Comparison of ENCODE assay signal across 13 cellular contexts in the genomic region with DNA sequence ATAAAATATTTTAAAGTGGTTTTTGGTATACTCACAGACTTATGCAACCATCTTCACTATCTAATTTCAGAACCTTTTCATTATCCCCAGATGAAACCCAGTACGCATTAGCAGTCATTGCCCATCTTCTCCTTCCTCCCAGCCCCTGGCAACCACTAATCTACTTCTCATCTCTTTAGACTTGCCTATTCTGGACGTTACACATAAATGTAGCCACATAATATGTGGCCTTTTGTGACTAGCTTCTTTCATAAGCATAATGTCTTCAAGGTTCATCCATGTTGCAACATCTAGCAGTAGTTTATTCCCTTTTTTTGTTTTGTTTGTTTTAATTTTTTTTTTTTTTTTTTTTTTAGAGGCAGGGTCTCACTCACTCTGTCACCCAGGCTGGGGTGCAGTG. TPM values are rescaled to one million over a fixed set of nuclear protein-coding genes. Genes with fewer than 3 reads are reported as not detected.
A peak's percentile ranks its signal among the peaks of the same experiment; 100 is the strongest.
DNase-seq lines count a peak whose midpoint lies in the region; ATAC-seq lines count a peak whose summit lies in the region.
"Had no signal": no experiment of that assay in that cellular context is flagged by ENCODE, and none has a peak within 500 bp of the region (broad histone marks: within the 10 kb centered on the region; RNA-seq: fewer than 3 reads in every experiment).

No MANE protein-coding gene starts in this region.

- no peak for ATAC-seq in activated T-helper 17 cell treated with anti-CD3 and anti-CD28 coated beads, Interleukin-2, amount 50 U/mL, for 72 hours (replicated peaks)
- no peak for ATAC-seq in GM18517 (IDR thresholded peaks at IDR 0.05; ENCODE audit: unreplicated experiment)
- ATAC-seq in activated naive CD8-positive, alpha-beta T cell treated with anti-CD3 and anti-CD28 coated beads, Interleukin-2, amount 50 U/mL, for 24 hours: no peak
- ATAC-seq in HG02588 (IDR thresholded peaks at IDR 0.05; ENCODE audit: unreplicated experiment): no peak

- peaks cover 22% of the 10 kb centered on the region for H3K36me3 Mint-ChIP-seq in activated T-cell treated with anti-CD3 and anti-CD28 coated beads, Interleukin-2, amount 50 U/mL, for 24 hours (ENCODE audit: low read depth)
- H3K36me3 Mint-ChIP-seq in activated T-helper 17 cell treated with anti-CD3 and anti-CD28 coated beads, Interleukin-2, amount 50 U/mL, for 72 hours (ENCODE audit: low read depth): peaks cover 30% of the 10 kb centered on the region
- peaks cover 5% of the 10 kb centered on the region for H3K36me3 Mint-ChIP-seq in activated naive CD8-positive, alpha-beta T cell treated with anti-CD3 and anti-CD28 coated beads, Interleukin-2, amount 50 U/mL, for 24 hours (ENCODE audit: low read depth)

- no peak for DNase-seq in activated T-cell treated with anti-CD3 and anti-CD28 coated beads, Interleukin-2, amount 50 U/mL, for 24 hours
- DNase-seq in activated T-cell treated with anti-CD3 and anti-CD28 coated beads, Interleukin-2, amount 50 U/mL, for 48 hours: no peak
- DNase-seq in NOMO-1 treated with DMSO at 0.1 percent for 48 hours (lab: John Stamatoyannopoulos, UW; ENCODE audit: unreplicated experiment): peak; percentile 75
- no peak for DNase-seq in activated naive CD8-positive, alpha-beta T cell treated with anti-CD3 and anti-CD28 coated beads, Interleukin-2, amount 50 U/mL, for 24 hours
- DNase-seq: ACHN; CD4-positive, alpha-beta memory T cell; DMS153; DMS79 treated with DMSO at 0.1 percent for 48 hours; EL had no signal

- no peaks in the 10 kb centered on the region for H3K9me3 Mint-ChIP-seq in activated T-cell treated with anti-CD3 and anti-CD28 coated beads, Interleukin-2, amount 50 U/mL, for 24 hours
- no peaks in the 10 kb centered on the region for H3K9me3 Mint-ChIP-seq in activated T-helper 17 cell treated with anti-CD3 and anti-CD28 coated beads, Interleukin-2, amount 50 U/mL, for 72 hours
- no peaks in the 10 kb centered on the region for H3K9me3 Mint-ChIP-seq in activated naive CD8-positive, alpha-beta T cell treated with anti-CD3 and anti-CD28 coated beads, Interleukin-2, amount 50 U/mL, for 24 hours

- H3K27ac Mint-ChIP-seq in activated T-cell treated with anti-CD3 and anti-CD28 coated beads, Interleukin-2, amount 50 U/mL, for 24 hours: peak overlapping the region; percentile 38
- H3K27ac Mint-ChIP-seq in activated T-helper 17 cell treated with anti-CD3 and anti-CD28 coated beads, Interleukin-2, amount 50 U/mL, for 72 hours: peak overlapping the region; percentile 32
- H3K27ac Mint-ChIP-seq in activated naive CD8-positive, alpha-beta T cell treated with anti-CD3 and anti-CD28 coated beads, Interleukin-2, amount 50 U/mL, for 24 hours: no peak overlapping the region

- H3K4me3 Mint-ChIP-seq in activated T-cell treated with anti-CD3 and anti-CD28 coated beads, Interleukin-2, amount 50 U/mL, for 24 hours: no peak overlapping the region
- H3K4me3 Mint-ChIP-seq in activated T-helper 17 cell treated with anti-CD3 and anti-CD28 coated beads, Interleukin-2, amount 50 U/mL, for 72 hours: no peak overlapping the region
- H3K4me3 Mint-ChIP-seq in activated naive CD8-positive, alpha-beta T cell treated with anti-CD3 and anti-CD28 coated beads, Interleukin-2, amount 50 U/mL, for 24 hours: no peak overlapping the region
- H3K4me3 Mint-ChIP-seq: CD4-positive, alpha-beta memory T cell had no signal

- H3K4me1 Mint-ChIP-seq in activated T-cell treated with anti-CD3 and anti-CD28 coated beads, Interleukin-2, amount 50 U/mL, for 24 hours (ENCODE audit: low read depth): peaks cover 5% of the 10 kb centered on the region
- peaks cover 5% of the 10 kb centered on the region for H3K4me1 Mint-ChIP-seq in activated T-helper 17 cell treated with anti-CD3 and anti-CD28 coated beads, Interleukin-2, amount 50 U/mL, for 72 hours
- H3K4me1 Mint-ChIP-seq in activated naive CD8-positive, alpha-beta T cell treated with anti-CD3 and anti-CD28 coated beads, Interleukin-2, amount 50 U/mL, for 24 hours: no peaks in the 10 kb centered on the region

- H3K27me3 Mint-ChIP-seq in activated T-cell treated with anti-CD3 and anti-CD28 coated beads, Interleukin-2, amount 50 U/mL, for 24 hours: no peaks in the 10 kb centered on the region
- H3K27me3 Mint-ChIP-seq in activated T-helper 17 cell treated with anti-CD3 and anti-CD28 coated beads, Interleukin-2, amount 50 U/mL, for 72 hours: no peaks in the 10 kb centered on the region
- no peaks in the 10 kb centered on the region for H3K27me3 Mint-ChIP-seq in activated naive CD8-positive, alpha-beta T cell treated with anti-CD3 and anti-CD28 coated beads, Interleukin-2, amount 50 U/mL, for 24 hours
- H3K27me3 Mint-ChIP-seq: CD4-positive, alpha-beta memory T cell had no signal

RNA-seq across cellular contexts. Expression of a gene that starts 28.5 kb away (rescaled TPM):
- 1 to 10 TPM in 1 of 2 donors, under 1 TPM in 1; 0.67 to 3.4 TPM for total RNA-seq in activated T-helper 17 cell treated with anti-CD3 and anti-CD28 coated beads, Interleukin-2, amount 50 U/mL, for 72 hours

RNA-seq across cellular contexts. Expression of a gene that starts 32.0 kb away (rescaled TPM):
- total RNA-seq in activated T-helper 17 cell treated with anti-CD3 and anti-CD28 coated beads, Interleukin-2, amount 50 U/mL, for 72 hours: under 1 TPM; 0.35 to 0.69 TPM
- total RNA-seq: A172 had no signal

RNA-seq across cellular contexts. Expression of a gene that starts 37.7 kb away (rescaled TPM):
- total RNA-seq in activated T-helper 17 cell treated with anti-CD3 and anti-CD28 coated beads, Interleukin-2, amount 50 U/mL, for 72 hours: 100 to 1,000 TPM in 1 of 2 donors, 10 to 100 TPM in 1; 68.6 to 127 TPM
